Comparison of ENCODE assay signal across 13 cellular contexts in the genomic region with DNA sequence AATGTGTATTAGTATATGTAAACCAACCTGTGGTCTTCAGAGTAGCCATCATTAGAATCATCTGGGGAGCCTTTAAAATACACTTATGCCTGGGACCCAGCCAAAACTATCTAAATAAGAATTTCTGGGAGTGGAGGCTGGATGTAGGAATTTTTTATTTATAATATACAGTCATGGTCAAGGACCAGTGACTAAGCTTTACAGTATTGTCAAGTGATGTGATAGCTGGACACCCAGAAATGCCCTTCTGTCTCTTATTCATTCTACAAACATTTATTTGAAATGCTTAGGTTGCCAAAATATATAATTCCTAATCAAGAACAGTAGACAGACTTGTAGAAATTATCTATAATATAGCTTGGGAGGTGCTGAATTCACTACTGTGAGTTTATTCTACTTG.
A peak's percentile ranks its signal among the peaks of the same experiment; 100 is the strongest.
DNase-seq lines count a peak whose midpoint lies in the region; TF ChIP-seq lines count a peak whose summit lies in the region.
"Had no signal": no experiment of that assay in that cellular context is flagged by ENCODE, and none has a peak within 500 bp of the region (broad histone marks: within the 10 kb centered on the region; RNA-seq: fewer than 3 reads in every experiment).

No MANE protein-coding gene starts in this region.

- H3K79me2 ChIP-seq in KMS-11 (ENCODE audit: insufficient read depth, low read depth): peaks cover 99% of the 10 kb centered on the region

- peaks cover 93% of the 10 kb centered on the region for H4K20me1 ChIP-seq in KMS-11 (ENCODE audit: insufficient read depth)

- H3K27me3 Mint-ChIP-seq in CD8-positive, alpha-beta memory T cell: peaks cover 0 to 1% of the 10 kb centered on the region in 2 donors
- H3K27me3 Mint-ChIP-seq in osteocyte (ENCODE audit: unreplicated experiment): no peaks in the 10 kb centered on the region
- H3K27me3 Mint-ChIP-seq in T-helper 2 cell treated with Interferon-gamma antibody and Interleukin-4, amounts not matched to agents 5 μg/mL and 100 μg/mL, for 36 hours (ENCODE audit: low read depth): no peaks in the 10 kb centered on the region

- H3K4me3 Mint-ChIP-seq in CD8-positive, alpha-beta memory T cell: peak overlapping the region in 1 of 7 donors; percentile 9
- H3K4me3 Mint-ChIP-seq in osteocyte (ENCODE audit: unreplicated experiment): no peak overlapping the region
- no peak overlapping the region for H3K4me3 Mint-ChIP-seq in T-helper 2 cell treated with Interferon-gamma antibody and Interleukin-4, amounts not matched to agents 5 μg/mL and 100 μg/mL, for 36 hours
- H3K4me3 Mint-ChIP-seq: H9 had no signal

- H3K9ac ChIP-seq in KMS-11: no peak overlapping the region

- H3K36me3 Mint-ChIP-seq in CD8-positive, alpha-beta memory T cell: peaks cover 14 to 50% (median 17%) of the 10 kb centered on the region in 3 donors
- peaks cover 8% of the 10 kb centered on the region for H3K36me3 Mint-ChIP-seq in osteocyte (ENCODE audit: unreplicated experiment)
- peaks cover 37% of the 10 kb centered on the region for H3K36me3 Mint-ChIP-seq in T-helper 2 cell treated with Interferon-gamma antibody and Interleukin-4, amounts not matched to agents 5 μg/mL and 100 μg/mL, for 36 hours (ENCODE audit: low read depth)

- CTCF ChIA-PET in CD8-positive, alpha-beta memory T cell (lab: Charles Lee): interaction anchor here (1.7 kb wide), 1 partner anchor 71 kb away, joined by 4 read pairs; no protein-coding TSS in a partner anchor

- peaks cover 0 to 2% (median 0%) of the 10 kb centered on the region in 5 donors for H3K9me3 Mint-ChIP-seq in CD8-positive, alpha-beta memory T cell
- H3K9me3 Mint-ChIP-seq in osteocyte (ENCODE audit: unreplicated experiment): no peaks in the 10 kb centered on the region
- no peaks in the 10 kb centered on the region for H3K9me3 Mint-ChIP-seq in T-helper 2 cell treated with Interferon-gamma antibody and Interleukin-4, amounts not matched to agents 5 μg/mL and 100 μg/mL, for 36 hours

- H2AFZ ChIP-seq in KMS-11 (ENCODE audit: low read depth): no peak overlapping the region
- H2AFZ ChIP-seq: hepatocyte had no signal

- POLR2A ChIA-PET in CD8-positive, alpha-beta memory T cell (lab: Charles Lee): no interaction called here

- H3K9me3 ChIP-seq in CD8-positive, alpha-beta memory T cell (ENCODE audit: low read length): no peaks in the 10 kb centered on the region
- H3K9me3 ChIP-seq: colonic mucosa had no signal

- H3K27ac Mint-ChIP-seq in CD8-positive, alpha-beta memory T cell: peak overlapping the region in 6 of 8 donors; percentile 8 to 86 (median 60)
- peak overlapping the region; percentile 72 for H3K27ac Mint-ChIP-seq in osteocyte (ENCODE audit: unreplicated experiment)
- H3K27ac Mint-ChIP-seq in T-helper 2 cell treated with Interferon-gamma antibody and Interleukin-4, amounts not matched to agents 5 μg/mL and 100 μg/mL, for 36 hours: no peak overlapping the region

- H3K27ac ChIP-seq in CD8-positive, alpha-beta memory T cell (ENCODE audit: low read depth, low read length): no peak overlapping the region
- H3K27ac ChIP-seq in KMS-11: peak overlapping the region; percentile 3; the same call in 1 of the 2 replicates
- H3K27ac ChIP-seq: colonic mucosa, hepatocyte had no signal

- no peak overlapping the region for H3K4me3 ChIP-seq in CD8-positive, alpha-beta memory T cell (ENCODE audit: low read length)
- no peak overlapping the region for H3K4me3 ChIP-seq in KMS-11 (IDR thresholded peaks at IDR 0.05; ENCODE audit: insufficient read depth, low read depth, low read length)
- no peak overlapping the region for H3K4me3 ChIP-seq in choroid plexus epithelial cell (ENCODE audit: low read depth, low read length)
- H3K4me3 ChIP-seq: colonic mucosa, hepatocyte had no signal

- TF ChIP-seq CTCF in KMS-11 (conservative IDR thresholded peaks at IDR 0.05; ENCODE audit: low read depth, low read length) (no peak), choroid plexus epithelial cell (conservative IDR thresholded peaks at IDR 0.05; ENCODE audit: low read depth, low read length) (no peak), osteocyte (IDR thresholded peaks at IDR 0.05) (no peak)

- peak overlapping the region; percentile 8; the same call in 1 of the 2 replicates for H3K4me2 ChIP-seq in KMS-11
- H3K4me2 ChIP-seq: hepatocyte had no signal

- peaks cover 71% of the 10 kb centered on the region for H3K4me1 ChIP-seq in CD8-positive, alpha-beta memory T cell (ENCODE audit: insufficient read depth, low read length)
- H3K4me1 ChIP-seq in KMS-11 (ENCODE audit: low read depth, poor library complexity, severe bottlenecking): peaks cover 92% of the 10 kb centered on the region
- H3K4me1 ChIP-seq: colonic mucosa had no signal

- H3K4me1 Mint-ChIP-seq in CD8-positive, alpha-beta memory T cell: peaks cover 76 to 93% (median 91%) of the 10 kb centered on the region in 3 donors
- H3K4me1 Mint-ChIP-seq in osteocyte (ENCODE audit: unreplicated experiment): peaks cover 66% of the 10 kb centered on the region
- H3K4me1 Mint-ChIP-seq in T-helper 2 cell treated with Interferon-gamma antibody and Interleukin-4, amounts not matched to agents 5 μg/mL and 100 μg/mL, for 36 hours (ENCODE audit: low read depth): peaks cover 41% of the 10 kb centered on the region

- no peaks in the 10 kb centered on the region for H3K27me3 ChIP-seq in CD8-positive, alpha-beta memory T cell (ENCODE audit: insufficient read depth, low read length, poor library complexity, severe bottlenecking)
- no peaks in the 10 kb centered on the region for H3K27me3 ChIP-seq in KMS-11 (ENCODE audit: insufficient read depth, low read depth)
- H3K27me3 ChIP-seq: colonic mucosa, hepatocyte had no signal

- peaks cover 10% of the 10 kb centered on the region for H3K36me3 ChIP-seq in CD8-positive, alpha-beta memory T cell (ENCODE audit: insufficient read depth, low read length)
- H3K36me3 ChIP-seq in KMS-11 (ENCODE audit: insufficient read depth): peaks cover 7% of the 10 kb centered on the region; the same call in 1 of the 2 replicates
- H3K36me3 ChIP-seq: colonic mucosa had no signal

- DNase-seq in CD8-positive, alpha-beta memory T cell: no peak
- DNase-seq in choroid plexus epithelial cell (ENCODE audit: low read depth): peak; percentile 45
- DNase-seq in osteocyte (ENCODE audit: extremely low spot score, unreplicated experiment): no peak
- no peak for DNase-seq in T-helper 2 cell treated with Interferon-gamma antibody and Interleukin-4, amounts not matched to agents 5 μg/mL and 100 μg/mL, for 36 hours (ENCODE audit: low spot score)
- DNase-seq in DMS 273 treated with DMSO at 0.1 percent for 48 hours (lab: John Stamatoyannopoulos, UW): no peak
- DNase-seq in LoVo (ENCODE audit: low spot score): no peak
- DNase-seq in central memory CD4-positive, alpha-beta T cell: no peak
- DNase-seq: colonic mucosa, H9, NCI-H1092 treated with DMSO at 0.1 percent for 48 hours, NCI-H82 had no signal
